Comparison of ENCODE assay signal across 1 cellular context in genomic region chr5:147854331-147854730, GRCh38.
TF ChIP-seq lines count a peak whose summit lies in the region.

No MANE protein-coding gene starts in this region.

TF ChIP-seq in WTC11, 78 proteins besides CTCF, POLR2A, EP300 and RAD21 (continued from another document):
- TF ChIP-seq, protein P1, sequence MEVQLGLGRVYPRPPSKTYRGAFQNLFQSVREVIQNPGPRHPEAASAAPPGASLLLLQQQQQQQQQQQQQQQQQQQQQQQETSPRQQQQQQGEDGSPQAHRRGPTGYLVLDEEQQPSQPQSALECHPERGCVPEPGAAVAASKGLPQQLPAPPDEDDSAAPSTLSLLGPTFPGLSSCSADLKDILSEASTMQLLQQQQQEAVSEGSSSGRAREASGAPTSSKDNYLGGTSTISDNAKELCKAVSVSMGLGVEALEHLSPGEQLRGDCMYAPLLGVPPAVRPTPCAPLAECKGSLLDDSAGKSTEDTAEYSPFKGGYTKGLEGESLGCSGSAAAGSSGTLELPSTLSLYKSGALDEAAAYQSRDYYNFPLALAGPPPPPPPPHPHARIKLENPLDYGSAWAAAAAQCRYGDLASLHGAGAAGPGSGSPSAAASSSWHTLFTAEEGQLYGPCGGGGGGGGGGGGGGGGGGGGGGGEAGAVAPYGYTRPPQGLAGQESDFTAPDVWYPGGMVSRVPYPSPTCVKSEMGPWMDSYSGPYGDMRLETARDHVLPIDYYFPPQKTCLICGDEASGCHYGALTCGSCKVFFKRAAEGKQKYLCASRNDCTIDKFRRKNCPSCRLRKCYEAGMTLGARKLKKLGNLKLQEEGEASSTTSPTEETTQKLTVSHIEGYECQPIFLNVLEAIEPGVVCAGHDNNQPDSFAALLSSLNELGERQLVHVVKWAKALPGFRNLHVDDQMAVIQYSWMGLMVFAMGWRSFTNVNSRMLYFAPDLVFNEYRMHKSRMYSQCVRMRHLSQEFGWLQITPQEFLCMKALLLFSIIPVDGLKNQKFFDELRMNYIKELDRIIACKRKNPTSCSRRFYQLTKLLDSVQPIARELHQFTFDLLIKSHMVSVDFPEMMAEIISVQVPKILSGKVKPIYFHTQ (CRISPR knock-in tag; IDR thresholded peaks at IDR 0.05) = peak; percentile 75; the same call in 1 of the 2 replicates
- TF ChIP-seq IRF2 (CRISPR knock-in tag; IDR thresholded peaks at IDR 0.05; ENCODE audit: borderline replicate concordance, low read depth) (no peak), NFATC4 (CRISPR knock-in tag; IDR thresholded peaks at IDR 0.05) (no peak; the same call in 1 of the 2 replicates), ZNF232 (CRISPR knock-in tag; IDR thresholded peaks at IDR 0.05) (no peak), TEAD4 (CRISPR knock-in tag; IDR thresholded peaks at IDR 0.05) (no peak), FOXJ3 (CRISPR knock-in tag; IDR thresholded peaks at IDR 0.05; ENCODE audit: borderline replicate concordance) (no peak), OVOL2 (CRISPR knock-in tag; IDR thresholded peaks at IDR 0.05; ENCODE audit: borderline replicate concordance) (no peak), JAZF1 (CRISPR knock-in tag; IDR thresholded peaks at IDR 0.05) (no peak)
- TF ChIP-seq, protein P2, sequence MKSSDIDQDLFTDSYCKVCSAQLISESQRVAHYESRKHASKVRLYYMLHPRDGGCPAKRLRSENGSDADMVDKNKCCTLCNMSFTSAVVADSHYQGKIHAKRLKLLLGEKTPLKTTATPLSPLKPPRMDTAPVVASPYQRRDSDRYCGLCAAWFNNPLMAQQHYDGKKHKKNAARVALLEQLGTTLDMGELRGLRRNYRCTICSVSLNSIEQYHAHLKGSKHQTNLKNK (CRISPR knock-in tag; IDR thresholded peaks at IDR 0.05) = peak; percentile 56; the same call in 1 of the 2 replicates
